12 cellular contexts compared by ENCODE assay signal in the genomic region with DNA sequence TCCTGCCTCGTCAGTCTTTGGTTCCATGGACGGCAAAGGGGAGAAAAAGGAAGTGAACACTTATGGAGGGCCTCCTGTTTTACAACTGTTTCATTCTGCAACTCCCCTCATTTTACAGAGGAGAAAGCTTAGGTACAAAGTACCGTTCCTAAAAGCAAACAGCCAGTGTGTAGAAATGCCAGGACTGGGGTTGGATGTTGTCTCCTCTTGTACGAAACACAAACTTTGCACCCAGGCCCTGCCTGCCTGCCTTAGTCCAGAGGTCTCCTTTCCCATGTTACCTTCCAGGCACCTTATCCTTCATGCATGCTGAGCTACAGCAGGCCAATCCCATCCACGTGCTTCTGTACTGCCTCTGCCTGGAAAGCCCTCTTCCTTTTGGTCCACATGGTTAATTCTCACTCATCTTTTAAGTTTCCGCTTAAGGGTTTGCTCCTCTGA.
DNase-seq lines count a peak whose midpoint lies in the region; ATAC-seq and FAIRE-seq lines count a peak whose summit lies in the region.
"Had no signal": no experiment of that assay in that cellular context is flagged by ENCODE, and none has a peak within 500 bp of the region (broad histone marks: within the 10 kb centered on the region; RNA-seq: fewer than 3 reads in every experiment).

No MANE protein-coding gene starts in this region.

- ATAC-seq in stimulated activated naive CD8-positive, alpha-beta T cell treated with anti-CD3 and anti-CD28 coated beads, Interleukin-15, Interleukin-2, amounts not matched to agents 100 U/mL and 50 U/mL, for 24 hours = no peak
- ATAC-seq in T-cell (replicated peaks in 1 of 4) = peak in 1 of 4 experiments; percentile 25
- ATAC-seq in left colon = peak; percentile 34
- no peak for ATAC-seq in HG03354 (IDR thresholded peaks at IDR 0.05; ENCODE audit: poor library complexity, severe bottlenecking, unreplicated experiment)

- peak overlapping the region; percentile 70 for H3K4me3 Mint-ChIP-seq in stimulated activated naive CD8-positive, alpha-beta T cell treated with anti-CD3 and anti-CD28 coated beads, Interleukin-15, Interleukin-2, amounts not matched to agents 100 ng/mL and 50 ng/mL, for 24 hours
- H3K4me3 Mint-ChIP-seq in T-cell = peak overlapping the region; percentile 55 to 71 (median 70)

- H3K9me3 Mint-ChIP-seq in stimulated activated naive CD8-positive, alpha-beta T cell treated with anti-CD3 and anti-CD28 coated beads, Interleukin-15, Interleukin-2, amounts not matched to agents 100 ng/mL and 50 ng/mL, for 24 hours = no peaks in the 10 kb centered on the region
- peaks cover 0 to 3% (median 0%) of the 10 kb centered on the region in 3 donors for H3K9me3 Mint-ChIP-seq in T-cell

- POLR2A ChIA-PET in T-cell (lab: Charles Lee) = interaction anchor here in 1 of 2 donors (0.7 to 2.2 kb wide), 3 partner anchors 12 to 50 kb away, joined by 3 to 10 read pairs (median 3); no protein-coding TSS in a partner anchor

- no peaks in the 10 kb centered on the region for H3K36me3 Mint-ChIP-seq in stimulated activated naive CD8-positive, alpha-beta T cell treated with anti-CD3 and anti-CD28 coated beads, Interleukin-15, Interleukin-2, amounts not matched to agents 100 ng/mL and 50 ng/mL, for 24 hours (ENCODE audit: low read depth)
- no peaks in the 10 kb centered on the region for H3K36me3 Mint-ChIP-seq in T-cell

- DNase-seq in stimulated activated naive CD8-positive, alpha-beta T cell treated with anti-CD3 and anti-CD28 coated beads, Interleukin-15, Interleukin-2, amounts not matched to agents 100 U/mL and 50 U/mL, for 24 hours = no peak
- DNase-seq in T-cell (peak in 1 of 34 experiments; percentile 1), left colon (no peak), activated gamma-delta T cell treated with Interleukin-2 at 50 U/mL for 16 hours (no peak), HCEC 1CT (no peak), GM19239 (ENCODE audit: insufficient read length, low spot score) (no peak)
- DNase-seq: brain microvascular endothelial cell, H7 had no signal

- intact Hi-C loops in left colon (cut with DNase I, micrococcal nuclease) = no loop called here

- no peak for FAIRE-seq in GM19239 (lab: Jason Lieb, UNC)
- FAIRE-seq: D721Med, islet of Langerhans had no signal

- no peaks in the 10 kb centered on the region for H3K27me3 Mint-ChIP-seq in stimulated activated naive CD8-positive, alpha-beta T cell treated with anti-CD3 and anti-CD28 coated beads, Interleukin-15, Interleukin-2, amounts not matched to agents 100 ng/mL and 50 ng/mL, for 24 hours
- H3K27me3 Mint-ChIP-seq in T-cell = no peaks in the 10 kb centered on the region

- CTCF ChIA-PET in T-cell (lab: Charles Lee) = interaction anchor here (1.0 to 2.2 kb wide), 3 partner anchors 14 to 42 kb away, joined by 3 to 6 read pairs (median 3); no protein-coding TSS in a partner anchor

- H3K27ac Mint-ChIP-seq in stimulated activated naive CD8-positive, alpha-beta T cell treated with anti-CD3 and anti-CD28 coated beads, Interleukin-15, Interleukin-2, amounts not matched to agents 100 ng/mL and 50 ng/mL, for 24 hours = peak overlapping the region; percentile 90
- H3K27ac Mint-ChIP-seq in T-cell = peak overlapping the region; percentile 93 to 96

- peaks cover 53% of the 10 kb centered on the region for H3K4me1 Mint-ChIP-seq in stimulated activated naive CD8-positive, alpha-beta T cell treated with anti-CD3 and anti-CD28 coated beads, Interleukin-15, Interleukin-2, amounts not matched to agents 100 ng/mL and 50 ng/mL, for 24 hours (ENCODE audit: low read depth)
- H3K4me1 Mint-ChIP-seq in T-cell = peaks cover 57 to 66% (median 60%) of the 10 kb centered on the region in 3 donors
